1 cellular context compared by ENCODE assay signal in genomic region chr2:99636432-99637034, GRCh38.
TF ChIP-seq lines count a peak whose summit lies in the region.

No MANE protein-coding gene starts in this region.

TF ChIP-seq in K562, 482 proteins besides CTCF, POLR2A, EP300 and RAD21 (continued from another document):
- TF ChIP-seq MGA (IDR thresholded peaks at IDR 0.05) (peak; percentile 46; the same call in 1 of the 2 replicates), MITF (IDR thresholded peaks at IDR 0.05) (no peak), JUND (IDR thresholded peaks at IDR 0.05; ENCODE audit: borderline replicate concordance, low read depth, low read length) (peak; percentile 39; the same call in 1 of the 2 replicates), JUND (tag; IDR thresholded peaks at IDR 0.05; ENCODE audit: borderline replicate concordance, low read depth, low read length) (no peak; the same call in 2 of the 3 replicates), MAX (CRISPR knock-in tag; IDR thresholded peaks at IDR 0.05) (peak; percentile 9; the same call in 1 of the 2 replicates), NCOR1 (IDR thresholded peaks at IDR 0.05) (peak; percentile 65), ASH1L (IDR thresholded peaks at IDR 0.05; ENCODE audit: borderline replicate concordance, low read depth, partially characterized antibody) (no peak), TEAD1 (CRISPR knock-in tag; IDR thresholded peaks at IDR 0.05) (0 out of 4 replicates have a peak, but pooled peaks of 1 of the 2 experiments have one; percentile 22), MAZ (CRISPR knock-in tag; conservative IDR thresholded peaks at IDR 0.05 in 1 of 2, IDR thresholded peaks at IDR 0.05 in 1 of 2) (no peak), GTF3C2 (IDR thresholded peaks at IDR 0.05; ENCODE audit: borderline replicate concordance, extremely low read depth, insufficient read length) (no peak)
